1 cellular context compared by ENCODE assay signal in genomic region chr1:205812878-205813754, GRCh38.
TF ChIP-seq lines count a peak whose summit lies in the region.

TSS of gene SLC41A1 (minus strand) at chr1:205813198. CDS start at chr1:205810441, 2,757 bp downstream.

TF ChIP-seq in H1, 55 proteins besides CTCF, POLR2A, EP300 and RAD21:
- TF ChIP-seq E2F6 (IDR thresholded peaks at IDR 0.05) (peak; percentile 73), SIN3A (conservative IDR thresholded peaks at IDR 0.05 in 1 of 2, IDR thresholded peaks at IDR 0.05 in 1 of 2; ENCODE audit: low read depth in 1 of 2, low read length in 2 of 2) (peak in 1 of 2 experiments; percentile 34; a peak in 1 of 4 replicates), TAF1 (IDR thresholded peaks at IDR 0.05; ENCODE audit: low read depth, low read length) (peak; percentile 60; the same call in 1 of the 2 replicates), TCF12 (IDR thresholded peaks at IDR 0.05; ENCODE audit: low read depth, low read length) (no peak), BCL11A (IDR thresholded peaks at IDR 0.05; ENCODE audit: low read depth in 2 of 2, low read length in 2 of 2) (no peak), MAX (IDR thresholded peaks at IDR 0.05) (peak; percentile 58; the same call in 1 of the 2 replicates), POLR2AphosphoS5 (IDR thresholded peaks at IDR 0.05; ENCODE audit: low read depth, low read length) (peak; percentile 71; the same call in 1 of the 2 replicates), SP1 (IDR thresholded peaks at IDR 0.05; ENCODE audit: low read depth, low read length) (peak; percentile 90), SP4 (IDR thresholded peaks at IDR 0.05; ENCODE audit: low read length) (peak; percentile 57; the same call in 1 of the 2 replicates), KDM4A (IDR thresholded peaks at IDR 0.05; ENCODE audit: low read depth, low read length, severe bottlenecking) (peak; percentile 95), ASH2L (IDR thresholded peaks at IDR 0.05; ENCODE audit: low read length) (peak; percentile 73), PHF8 (conservative IDR thresholded peaks at IDR 0.05; ENCODE audit: low read depth, low read length) (peak; percentile 85), JUND (IDR thresholded peaks at IDR 0.05; ENCODE audit: low read length) (no peak), CREB1 (IDR thresholded peaks at IDR 0.05) (peak; percentile 29; the same call in 1 of the 2 replicates), ATF3 (IDR thresholded peaks at IDR 0.05; ENCODE audit: insufficient read depth, low read depth, low read length) (no peak), BRCA1 (IDR thresholded peaks at IDR 0.05; ENCODE audit: low read depth, low read length) (no peak), SP2 (IDR thresholded peaks at IDR 0.05; ENCODE audit: low read length) (peak; percentile 58), CHD2 (IDR thresholded peaks at IDR 0.05; ENCODE audit: low read length) (peak; percentile 80), USF2 (IDR thresholded peaks at IDR 0.05; ENCODE audit: low read length) (no peak), TBP (IDR thresholded peaks at IDR 0.05; ENCODE audit: low read depth, low read length) (peak; percentile 38; the same call in 1 of the 2 replicates), JUN (IDR thresholded peaks at IDR 0.05; ENCODE audit: low read depth, low read length) (no peak), CHD1 (IDR thresholded peaks at IDR 0.05; ENCODE audit: low read depth, low read length) (no peak), RBBP5 (IDR thresholded peaks at IDR 0.05; ENCODE audit: borderline replicate concordance, low read depth, low read length) (peak; percentile 48; the same call in 1 of the 2 replicates), EGR1 (IDR thresholded peaks at IDR 0.05; ENCODE audit: borderline replicate concordance, low read depth, low read length) (peak; percentile 48; the same call in 1 of the 2 replicates), CBX5 (IDR thresholded peaks at IDR 0.05; ENCODE audit: low read depth, low read length) (no peak), GABPA (IDR thresholded peaks at IDR 0.05; ENCODE audit: borderline replicate concordance, insufficient read depth, low read length) (no peak)
